ENCODE assay signal across 2 cellular contexts in the genomic region with DNA sequence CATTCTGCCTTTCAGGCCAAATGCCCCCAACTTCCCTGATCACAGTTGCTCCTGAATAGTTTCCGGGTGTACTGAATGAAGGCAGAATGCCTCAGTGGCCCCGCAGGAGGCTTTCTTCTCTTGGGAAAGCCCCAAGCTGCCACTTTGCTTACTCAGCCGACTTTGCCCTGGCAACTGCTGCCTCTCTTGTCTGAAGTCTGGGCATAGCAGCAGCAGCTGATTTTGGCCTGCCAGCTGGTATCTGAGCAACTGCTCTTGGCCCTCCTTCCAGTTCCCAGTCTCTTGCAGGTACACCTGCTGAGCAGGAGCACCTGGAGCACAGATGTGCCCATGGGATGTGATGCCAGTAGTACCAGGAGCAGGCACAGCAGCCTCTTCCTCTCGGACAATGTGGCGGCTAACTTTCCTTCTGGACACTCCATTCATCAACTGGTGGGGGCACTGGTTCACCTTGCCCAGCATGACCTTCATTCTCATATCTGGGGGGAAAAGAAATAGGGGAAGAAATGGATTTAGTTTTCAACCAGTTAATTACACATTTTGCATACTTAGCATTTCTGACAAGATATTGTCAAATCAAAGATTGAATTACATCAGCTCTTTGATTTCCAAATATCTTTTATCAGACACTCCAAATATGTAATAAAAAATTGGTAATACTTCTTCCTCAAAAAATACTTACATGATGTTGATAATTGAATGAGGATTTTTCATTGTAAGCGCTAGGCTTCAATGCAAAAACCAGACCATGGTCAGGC.
A peak's percentile ranks its signal among the peaks of the same experiment; 100 is the strongest.
TF ChIP-seq lines count a peak whose summit lies in the region.

No MANE protein-coding gene starts in this region.

TF ChIP-seq in IMR-90, 13 proteins besides CTCF, POLR2A, EP300 and RAD21:
- no peak for TF ChIP-seq FOS (IDR thresholded peaks at IDR 0.05; ENCODE audit: low read depth, low read length)
- TF ChIP-seq MXI1 (IDR thresholded peaks at IDR 0.05; ENCODE audit: borderline replicate concordance, low read depth, low read length), result no peak
- no peak for TF ChIP-seq SMC3 (IDR thresholded peaks at IDR 0.05; ENCODE audit: low read depth, low read length)
- no peak for TF ChIP-seq USF2 (IDR thresholded peaks at IDR 0.05; ENCODE audit: low read depth, low read length)
- peak; percentile 41; the same call in 1 of the 2 replicates for TF ChIP-seq MAFK (IDR thresholded peaks at IDR 0.05; ENCODE audit: low read depth, low read length)
- no peak for TF ChIP-seq RFX5 (IDR thresholded peaks at IDR 0.05; ENCODE audit: low read depth, low read length)
TF ChIP-seq in IMR-90: peak in this region for 1.

TF ChIP-seq in WTC11, 78 proteins besides CTCF, POLR2A, EP300 and RAD21:
- no peak for TF ChIP-seq SMAD3 (CRISPR knock-in tag; IDR thresholded peaks at IDR 0.05; ENCODE audit: borderline replicate concordance)
- TF ChIP-seq NFATC4 (CRISPR knock-in tag; IDR thresholded peaks at IDR 0.05), result no peak
TF ChIP-seq in WTC11: peak in this region for 0.
